In the genomic region with DNA sequence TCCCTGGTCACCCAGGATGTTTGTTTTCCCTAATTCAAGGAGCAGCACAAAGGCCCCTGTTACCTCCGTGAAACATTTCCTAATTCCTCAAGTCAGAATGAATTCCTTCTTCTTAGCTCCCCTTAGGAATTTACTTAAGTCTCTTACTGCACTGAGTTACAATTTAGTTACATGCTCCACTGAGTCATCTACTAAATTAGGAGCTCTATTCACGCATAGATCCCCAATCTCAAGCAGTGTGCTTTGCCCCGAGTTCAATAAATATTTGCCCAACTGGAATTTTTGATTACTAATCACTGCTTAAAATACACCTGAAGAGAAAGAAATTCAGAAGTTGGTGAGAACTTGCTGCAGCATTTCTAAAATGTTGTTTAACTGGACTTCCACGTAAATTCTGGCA, we compare ENCODE assay signal across 17 cellular contexts.
DNase-seq lines count a peak whose midpoint lies in the region; ATAC-seq, FAIRE-seq and TF ChIP-seq lines count a peak whose summit lies in the region.
"Had no signal": no experiment of that assay in that cellular context is flagged by ENCODE, and none has a peak within 500 bp of the region (broad histone marks: within the 10 kb centered on the region; RNA-seq: fewer than 3 reads in every experiment).

No MANE protein-coding gene starts in this region.

- H3K4me1 Mint-ChIP-seq in GM23338, result no peaks in the 10 kb centered on the region; the same call in 2 of the 3 replicates
- H3K4me1 Mint-ChIP-seq: CD8-positive, alpha-beta memory T cell had no signal

- POLR2A ChIA-PET in K562 (lab: Yijun Ruan, JAX), result interaction anchor here (1.1 kb wide), 1 partner anchor 15 kb away, joined by 3 read pairs; no protein-coding TSS in a partner anchor

- TF ChIP-seq POLR2A in K562 (conservative IDR thresholded peaks at IDR 0.05), result no peak
- TF ChIP-seq POLR2A in prostate gland (IDR thresholded peaks at IDR 0.05), result no peak

- no peak overlapping the region for H3K27ac ChIP-seq in GM23338 (ENCODE audit: low read depth)
- H3K27ac ChIP-seq in K562 (ENCODE audit: extremely low read depth, low read depth, low read length), result no peak overlapping the region
- H3K27ac ChIP-seq in neuronal stem cell (replicated peaks; ENCODE audit: low read length), result no peak overlapping the region
- no peak overlapping the region for H3K27ac ChIP-seq in prostate gland
- H3K27ac ChIP-seq: BLaER1 had no signal

- H2BK5ac ChIP-seq in neuronal stem cell (ENCODE audit: low read length), result no peak overlapping the region

- H2AFZ ChIP-seq in GM23338 (no peak overlapping the region), K562 (ENCODE audit: low read depth, low read length) (no peak overlapping the region), neuronal stem cell (ENCODE audit: low read length) (no peak overlapping the region)

- H3K36me3 ChIP-seq in GM23338 (ENCODE audit: insufficient read depth), result no peaks in the 10 kb centered on the region
- H3K36me3 ChIP-seq in K562 (ENCODE audit: control insufficient read depth, insufficient read depth, low read length), result no peaks in the 10 kb centered on the region
- no peaks in the 10 kb centered on the region for H3K36me3 ChIP-seq in neuronal stem cell (replicated peaks in 1 of 2; ENCODE audit: control insufficient read depth in 2 of 2, insufficient read depth in 2 of 2, low read length in 2 of 2)
- no peaks in the 10 kb centered on the region for H3K36me3 ChIP-seq in prostate gland
- H3K36me3 ChIP-seq: BLaER1, HAP-1 had no signal

- H4K91ac ChIP-seq in neuronal stem cell (ENCODE audit: low read depth, low read length, poor library complexity), result no peak overlapping the region

- TF ChIP-seq CTCF in GM23338 (conservative IDR thresholded peaks at IDR 0.05; ENCODE audit: low read depth in 2 of 2) (no peak), K562 (IDR thresholded peaks at IDR 0.05 in 2 of 3, conservative IDR thresholded peaks at IDR 0.05 in 1 of 3; ENCODE audit: insufficient read depth in 2 of 3, low read depth in 1 of 3, low read length in 3 of 3) (no peak), prostate gland (IDR thresholded peaks at IDR 0.05) (no peak)

- H3K36me3 Mint-ChIP-seq in GM23338 (ENCODE audit: low read depth), result no peaks in the 10 kb centered on the region
- H3K36me3 Mint-ChIP-seq: CD8-positive, alpha-beta memory T cell had no signal

- H3K79me1 ChIP-seq in neuronal stem cell (ENCODE audit: low read depth, low read length), result no peaks in the 10 kb centered on the region

- no peak overlapping the region for H4K8ac ChIP-seq in neuronal stem cell (ENCODE audit: low read depth, low read length)

- H3K4me3 Mint-ChIP-seq in GM23338, result no peak overlapping the region
- H3K4me3 Mint-ChIP-seq: CD8-positive, alpha-beta memory T cell had no signal

- H2BK120ac ChIP-seq in neuronal stem cell (ENCODE audit: low read depth, low read length), result no peak overlapping the region

- H2BK12ac ChIP-seq in neuronal stem cell (ENCODE audit: low read length), result no peak overlapping the region

- H3K4me1 ChIP-seq in GM23338 (ENCODE audit: insufficient read depth), result no peaks in the 10 kb centered on the region
- no peaks in the 10 kb centered on the region for H3K4me1 ChIP-seq in K562 (replicated peaks in 1 of 2; ENCODE audit: control insufficient read depth in 2 of 2, insufficient read depth in 2 of 2, low read length in 2 of 2)
- H3K4me1 ChIP-seq in neuronal stem cell (ENCODE audit: control insufficient read depth in 2 of 2, insufficient read depth in 1 of 2, low read depth in 1 of 2, low read length in 2 of 2), result peaks cover 0 to 1% of the 10 kb centered on the region in 2 donors
- H3K4me1 ChIP-seq in prostate gland (replicated peaks), result no peaks in the 10 kb centered on the region
- H3K4me1 ChIP-seq: BLaER1, Caco-2, HAP-1 had no signal

- no peaks in the 10 kb centered on the region for H3K9me1 ChIP-seq in K562 (ENCODE audit: control insufficient read depth, insufficient read depth, low read length)

- H3K9me2 ChIP-seq in GM23338 (ENCODE audit: insufficient read depth), result no peaks in the 10 kb centered on the region

- H2AK5ac ChIP-seq in neuronal stem cell (ENCODE audit: low read depth, low read length), result no peak overlapping the region

- H3K4ac ChIP-seq in neuronal stem cell (ENCODE audit: low read length), result no peak overlapping the region

- TF ChIP-seq RAD21 in K562 (CRISPR knock-in tag; conservative IDR thresholded peaks at IDR 0.05 in 1 of 2, IDR thresholded peaks at IDR 0.05 in 1 of 2), result no peak

- no peak overlapping the region for H3K27ac Mint-ChIP-seq in GM23338
- H3K27ac Mint-ChIP-seq: CD8-positive, alpha-beta memory T cell had no signal

- H3K27me3 Mint-ChIP-seq in GM23338 (ENCODE audit: insufficient read depth, low read depth, poor library complexity), result no peaks in the 10 kb centered on the region
- H3K27me3 Mint-ChIP-seq: CD8-positive, alpha-beta memory T cell had no signal

- CTCF ChIA-PET in K562 (lab: Yijun Ruan, JAX; ENCODE audit: low intra/inter-chr PET ratio), result no interaction called here

- no peak for TF ChIP-seq EP300 in K562 (IDR thresholded peaks at IDR 0.05; ENCODE audit: low read length)

- intact Hi-C loops in K562 (cut with micrococcal nuclease), result no loop called here
- intact Hi-C loops in prostate gland (cut with DNase I), result no loop called here

- H3K4me2 ChIP-seq in GM23338 (no peak overlapping the region), K562 (ENCODE audit: insufficient read depth, low read length) (no peak overlapping the region), neuronal stem cell (ENCODE audit: insufficient read depth, low read length, poor library complexity, severe bottlenecking) (no peak overlapping the region)
- H3K4me2 ChIP-seq: BLaER1 had no signal

- DNase-seq in GM23338 (ENCODE audit: low spot score), result peak; percentile 20
- DNase-seq in K562 (ENCODE audit: extremely low read depth in 1 of 4, low spot score in 3 of 4), result no peak
- peak; percentile 58 for DNase-seq in kidney tubule cell (ENCODE audit: low spot score)
- DNase-seq in neuronal stem cell (ENCODE audit: low spot score), result peak; percentile 2
- no peak for DNase-seq in KBM-7
- no peak for DNase-seq in prostate gland (ENCODE audit: low spot score)
- DNase-seq in stimulated activated CD4-positive, alpha-beta T cell treated with anti-CD3 and anti-CD28 coated beads, Interleukin-12 subunit alpha, Interleukin-12 subunit beta, amount 100 ng/mL, for 4 hours, result no peak
- DNase-seq: 8988T; AML-193; Caco-2; CD8-positive, alpha-beta memory T cell; DMS53 had no signal

- no peak overlapping the region for H2BK15ac ChIP-seq in neuronal stem cell (ENCODE audit: low read length)

- ATAC-seq in GM23338 (no peak), K562 (no peak), GM21737 (IDR thresholded peaks at IDR 0.05; ENCODE audit: unreplicated experiment) (no peak)

- no peaks in the 10 kb centered on the region for H3F3A ChIP-seq in GM23338 (replicated peaks; ENCODE audit: low read depth)

- WGBS in K562 (ENCODE audit: insufficient coverage, low coverage, missing lambda C conversion rate), result 4% methylated on average over 4 of the region's 4 CpGs
- no CpG with 5 or more reads among the region's 4 CpGs for WGBS in neuronal stem cell (ENCODE audit: extremely low coverage in 2 of 2, insufficient read length in 2 of 2, insufficient replicate concordance in 1 of 2), 2 donors
- 39% methylated on average over 4 of the region's 4 CpGs for WGBS in prostate gland

- no peak overlapping the region for H3K14ac ChIP-seq in neuronal stem cell (ENCODE audit: low read length)

- no peak overlapping the region for H3K4me3 ChIP-seq in GM23338
- H3K4me3 ChIP-seq in K562, result no peak overlapping the region
- H3K4me3 ChIP-seq in neuronal stem cell (ENCODE audit: low read length in 2 of 2), result no peak overlapping the region
- H3K4me3 ChIP-seq in prostate gland, result no peak overlapping the region
- H3K4me3 ChIP-seq: BLaER1, HAP-1 had no signal

- H3K9ac ChIP-seq in K562 (ENCODE audit: insufficient read depth in 1 of 2, low read depth in 2 of 2, low read length in 2 of 2), result no peak overlapping the region
- H3K9ac ChIP-seq in neuronal stem cell (ENCODE audit: low read depth, low read length, poor library complexity), result no peak overlapping the region
- H3K9ac ChIP-seq: BLaER1 had no signal

- no peaks in the 10 kb centered on the region for H4K20me1 ChIP-seq in GM23338 (replicated peaks; ENCODE audit: insufficient read depth)
- H4K20me1 ChIP-seq in K562 (replicated peaks; ENCODE audit: control insufficient read depth, insufficient read depth, low read length), result no peaks in the 10 kb centered on the region
- H4K20me1 ChIP-seq: BLaER1 had no signal

- H3K27me3 ChIP-seq in GM23338 (ENCODE audit: insufficient read depth), result no peaks in the 10 kb centered on the region
- H3K27me3 ChIP-seq in K562 (ENCODE audit: control insufficient read depth in 2 of 2, insufficient read depth in 2 of 2, low read length in 2 of 2), result no peaks in the 10 kb centered on the region; a peak in 2 of 5 replicates
- H3K27me3 ChIP-seq in neuronal stem cell (ENCODE audit: control insufficient read depth in 3 of 3, insufficient read depth in 3 of 3, low read depth in 1 of 3, low read length in 3 of 3), result no peaks in the 10 kb centered on the region
- H3K27me3 ChIP-seq in prostate gland (replicated peaks; ENCODE audit: insufficient read depth), result no peaks in the 10 kb centered on the region
- H3K27me3 ChIP-seq: BLaER1 had no signal

- no peaks in the 10 kb centered on the region for H3K9me3 Mint-ChIP-seq in GM23338

- H3K79me2 ChIP-seq in GM23338 (replicated peaks; ENCODE audit: insufficient read depth) (no peaks in the 10 kb centered on the region), K562 (ENCODE audit: control insufficient read depth, insufficient read depth, low read length) (no peaks in the 10 kb centered on the region)

- no peaks in the 10 kb centered on the region for H3K9me3 ChIP-seq in K562 (replicated peaks; ENCODE audit: control insufficient read depth, insufficient read depth, low read depth, low read length)
- H3K9me3 ChIP-seq in neuronal stem cell (replicated peaks in 1 of 2; ENCODE audit: control insufficient read depth in 2 of 2, insufficient read depth in 1 of 2, low read depth in 1 of 2, low read length in 2 of 2), result no peaks in the 10 kb centered on the region
- H3K9me3 ChIP-seq in prostate gland, result no peaks in the 10 kb centered on the region
- H3K9me3 ChIP-seq: BLaER1, Caco-2, HAP-1 had no signal

- no peak overlapping the region for H3K23ac ChIP-seq in neuronal stem cell (ENCODE audit: low read depth, low read length, poor library complexity)

- in situ Hi-C loops in K562 (cut with MboI) (no loop called here), KBM-7 (cut with MboI; ENCODE audit: low pct_unique_long_range_greater_than_20kb, low sequenced_read_pairs) (no loop called here)

- BruUV-seq in K562 (replicated peaks; lab: Mats Ljungman, UMichigan), result no TSS peak

- peak; percentile 6 for FAIRE-seq in K562 (lab: Jason Lieb, UNC)
- FAIRE-seq: GM18507, H1 had no signal

- H3K18ac ChIP-seq in neuronal stem cell (ENCODE audit: low read length), result no peak overlapping the region

TF ChIP-seq in GM23338, 12 proteins besides CTCF, POLR2A, EP300 and RAD21 (continues in another document):
- TF ChIP-seq JUNB (IDR thresholded peaks at IDR 0.05; ENCODE audit: unreplicated experiment) (no peak), EZH2 (IDR thresholded peaks at IDR 0.05; ENCODE audit: low read depth, unreplicated experiment) (no peak), CREB1 (CRISPR knock-in tag; IDR thresholded peaks at IDR 0.05; ENCODE audit: low read depth) (no peak)

TF ChIP-seq in K562, 482 proteins besides CTCF, POLR2A, EP300 and RAD21 (continues in another document):
- TF ChIP-seq TCFL5 (CRISPR knock-in tag; conservative IDR thresholded peaks at IDR 0.05) (no peak), PRPF4 (IDR thresholded peaks at IDR 0.05; ENCODE audit: insufficient read depth, low read depth, low read length, poor library complexity, severe bottlenecking) (no peak)

Comparison
In these comparisons a context has a peak if more than half of its experiments do, and no peak if none do; other contexts are left out.
1. DNase-seq: peak in GM23338 (single experiment), kidney tubule cell (single experiment) and neuronal stem cell (single experiment); none in K562 (0 of 4), KBM-7 (single experiment), prostate gland (single experiment) and stimulated activated CD4-positive, alpha-beta T cell treated with anti-CD3 and anti-CD28 coated beads, Interleukin-12 subunit alpha, Interleukin-12 subunit beta, amount 100 ng/mL, for 4 hours (single experiment).